In the genomic region with DNA sequence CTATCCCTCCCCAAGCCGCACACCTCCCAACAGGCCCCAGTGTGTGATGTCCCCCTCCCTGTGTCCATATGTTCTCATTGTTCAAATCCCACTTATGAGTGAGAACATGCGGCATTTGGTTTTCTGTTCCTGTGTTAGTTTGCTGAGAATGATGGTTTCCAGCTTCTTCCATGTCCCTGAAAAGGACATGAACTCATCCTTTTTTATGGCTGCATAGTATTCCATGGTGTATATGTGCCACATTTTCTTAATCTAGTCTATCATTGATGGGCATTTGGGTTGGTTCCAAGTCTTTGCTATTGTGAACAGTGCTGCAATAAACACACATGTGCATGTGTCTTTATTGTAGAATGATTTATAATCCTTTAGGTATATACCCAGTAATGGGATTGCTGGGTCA, we compare ENCODE assay signal across 7 cellular contexts. TPM values are rescaled to one million over a fixed set of nuclear protein-coding genes. Genes with fewer than 3 reads are reported as not detected.
"Had no signal": no experiment of that assay in that cellular context is flagged by ENCODE, and none has a peak within 500 bp of the region (broad histone marks: within the 10 kb centered on the region; RNA-seq: fewer than 3 reads in every experiment).

No MANE protein-coding gene starts in this region.

RNA-seq across cellular contexts. Expression of a gene that starts 12.2 kb away (rescaled TPM):
- total RNA-seq: left cardiac atrium, left ventricle myocardium inferior, left ventricle myocardium superior, liver, lung microvascular endothelial cell, mesenteric fat pad had no signal
- polyA plus RNA-seq: immature natural killer cell had no signal
